In genomic region chr4:148481644-148482043, GRCh38 we compare ENCODE assay signal across 31 cellular contexts.
"Had no signal": no experiment of that assay in that cellular context is flagged by ENCODE, and none has a peak within 500 bp of the region (broad histone marks: within the 10 kb centered on the region; RNA-seq: fewer than 3 reads in every experiment).

No MANE protein-coding gene starts in this region.

- H3K27ac ChIP-seq: ascending aorta, breast epithelium, cardiac muscle cell, colonic mucosa, dorsolateral prefrontal cortex, WERI-Rb-1 had no signal

- DNase-seq: activated B cell treated with CpG ODN at 0.5 μM for 24 hours; activated CD4-positive, alpha-beta memory T cell treated with anti-CD3 and anti-CD28 coated beads, Interleukin-2, amount 10 ng/mL, durations not matched to agents 7 days and 5 days; activated CD4-positive, alpha-beta T cell treated with anti-CD3 and anti-CD28 coated beads for 36 hours; activated CD4-positive, alpha-beta T cell treated with anti-CD3 and anti-CD28 coated beads, Interleukin-2, amount 10 ng/mL, durations not matched to agents 7 days and 5 days; activated CD4-positive, alpha-beta T cell treated with anti-CD3 and anti-CD28 coated beads, Interleukin-2, amount 50 U/mL, for 4 hours; activated CD8-positive, alpha-beta memory T cell treated with anti-CD3 and anti-CD28 coated beads, Interleukin-2, amount 50 U/mL, for 48 hours; activated gamma-delta T cell; activated naive CD4-positive, alpha-beta T cell; activated naive CD4-positive, alpha-beta T cell treated with anti-CD3 and anti-CD28 coated beads, Interleukin-2, amount 10 ng/mL, durations not matched to agents 7 days and 5 days; activated naive CD8-positive, alpha-beta T cell treated with anti-CD3 and anti-CD28 coated beads, Interleukin-2, amount 10 ng/mL, durations not matched to agents 7 days and 5 days; activated T-cell treated with anti-CD3 and anti-CD28 coated beads for 4 hours; activated T-cell treated with anti-CD3 and anti-CD28 coated beads, Interleukin-2, amount 50 U/mL, for 24 hours; activated T-cell treated with anti-CD3 and anti-CD28 coated beads, Interleukin-2, amount 50 U/mL, for 72 hours; central memory CD4-positive, alpha-beta T cell; cerebellar nuclear complex; colonic mucosa; dorsolateral prefrontal cortex; effector memory CD4-positive, alpha-beta T cell; endodermal cell; foreskin fibroblast; T-helper 1 cell; T-helper 17 cell; T1000; WERI-Rb-1 had no signal

- FAIRE-seq: frontal cortex had no signal

- H3K9me3 ChIP-seq: colonic mucosa had no signal

- H3K4me1 ChIP-seq: ascending aorta, breast epithelium, colonic mucosa had no signal

- ATAC-seq: activated CD4-positive, alpha-beta T cell treated with anti-CD3 and anti-CD28 coated beads for 36 hours; activated CD4-positive, CD25-positive, alpha-beta regulatory T cell treated with anti-CD3 and anti-CD28 coated beads, Interleukin-2, amount 50 U/mL, for 24 hours; activated naive CD4-positive, alpha-beta T cell treated with anti-CD3 and anti-CD28 coated beads, Interleukin-2, amount 50 U/mL, for 72 hours; activated T-cell treated with anti-CD3 and anti-CD28 coated beads, Interleukin-2, amount 50 U/mL, for 72 hours; esophagus mucosa; T-helper 17 cell had no signal

- H3K4me3 ChIP-seq: ascending aorta, breast epithelium, cardiac muscle cell, colonic mucosa, dorsolateral prefrontal cortex had no signal

- H3K27me3 ChIP-seq: ascending aorta, breast epithelium, cardiac muscle cell, colonic mucosa, dorsolateral prefrontal cortex had no signal

- H3K36me3 ChIP-seq: ascending aorta, breast epithelium, cardiac muscle cell, colonic mucosa, WERI-Rb-1 had no signal
